In genomic region chrX:101507986-101508385, GRCh38 we compare ENCODE assay signal across 33 cellular contexts.
"Had no signal": no experiment of that assay in that cellular context is flagged by ENCODE, and none has a peak within 500 bp of the region (broad histone marks: within the 10 kb centered on the region; RNA-seq: fewer than 3 reads in every experiment).

No MANE protein-coding gene starts in this region.

- H3K27ac ChIP-seq: ascending aorta, body of pancreas, brain microvascular endothelial cell, breast epithelium, cardiac muscle cell, VCaP had no signal

- FAIRE-seq: TTC549 had no signal

- DNase-seq: activated B cell treated with CpG ODN at 0.5 μM for 24 hours; activated CD4-positive, alpha-beta memory T cell treated with anti-CD3 and anti-CD28 coated beads, Interleukin-2, amount 10 ng/mL, durations not matched to agents 7 days and 5 days; activated CD4-positive, alpha-beta T cell treated with anti-CD3 and anti-CD28 coated beads for 4 hours; activated CD4-positive, alpha-beta T cell treated with anti-CD3 and anti-CD28 coated beads, Interleukin-2, amount 10 ng/mL, durations not matched to agents 24 days and 14 days; activated CD4-positive, alpha-beta T cell treated with anti-CD3 and anti-CD28 coated beads, Interleukin-2, amount 50 U/mL, for 1 hour; activated CD4-positive, alpha-beta T cell treated with anti-CD3 and anti-CD28 coated beads, Interleukin-2, amount 50 U/mL, for 4 hours; activated CD4-positive, CD25-positive, alpha-beta regulatory T cell treated with anti-CD3 and anti-CD28 coated beads, Interleukin-2, amount 50 U/mL, for 72 hours; activated CD8-positive, alpha-beta memory T cell treated with anti-CD3 and anti-CD28 coated beads for 24 hours; activated CD8-positive, alpha-beta memory T cell treated with anti-CD3 and anti-CD28 coated beads, Interleukin-2, amount 10 ng/mL, durations not matched to agents 7 days and 5 days; activated CD8-positive, alpha-beta memory T cell treated with anti-CD3 and anti-CD28 coated beads, Interleukin-2, amount 50 U/mL, for 48 hours; activated CD8-positive, alpha-beta T cell treated with anti-CD3 and anti-CD28 coated beads, Interleukin-2, amount 10 ng/mL, durations not matched to agents 7 days and 5 days; activated effector memory CD4-positive, alpha-beta T cell treated with Interleukin-2 at 50 U/mL for 16 hours; activated gamma-delta T cell; activated naive CD4-positive, alpha-beta T cell treated with anti-CD3 and anti-CD28 coated beads, Interleukin-2, amount 10 ng/mL, durations not matched to agents 7 days and 5 days; activated naive CD4-positive, alpha-beta T cell treated with Interleukin-2 at 50 U/mL for 16 hours; activated naive CD8-positive, alpha-beta T cell treated with anti-CD3 and anti-CD28 coated beads, Interleukin-2, amount 10 ng/mL, durations not matched to agents 7 days and 5 days; activated naive CD8-positive, alpha-beta T cell treated with anti-CD3 and anti-CD28 coated beads, Interleukin-2, amount 50 U/mL, for 24 hours; activated T-cell treated with anti-CD3 and anti-CD28 coated beads, Interleukin-2, amount 50 U/mL, for 24 hours; activated T-cell treated with anti-CD3 and anti-CD28 coated beads, Interleukin-2, amount 50 U/mL, for 48 hours; amygdala; anterior cingulate cortex; body of pancreas; brain microvascular endothelial cell; caudate nucleus; cerebellar nuclear complex; T-helper 1 cell; T-helper 2 cell; T-helper 9 cell had no signal

- ATAC-seq: activated CD8-positive, alpha-beta memory T cell treated with anti-CD3 and anti-CD28 coated beads, Interleukin-2, amount 10 ng/mL, durations not matched to agents 7 days and 5 days; activated CD8-positive, alpha-beta T cell treated with anti-CD3 and anti-CD28 coated beads, Interleukin-2, amount 10 ng/mL, durations not matched to agents 7 days and 5 days; activated naive CD8-positive, alpha-beta T cell treated with anti-CD3 and anti-CD28 coated beads, Interleukin-2, amount 50 U/mL, for 24 hours; body of pancreas had no signal

- H3K4me1 ChIP-seq: ascending aorta, body of pancreas, breast epithelium had no signal

- H3K27me3 ChIP-seq: ascending aorta, body of pancreas, brain microvascular endothelial cell, cardiac muscle cell had no signal

- H3K36me3 ChIP-seq: brain microvascular endothelial cell, breast epithelium had no signal

- H3K4me3 ChIP-seq: ascending aorta, body of pancreas, breast epithelium, cardiac muscle cell had no signal
